In genomic region chr10:92239600-92240288, GRCh38 we compare ENCODE assay signal across 8 cellular contexts. TPM values are rescaled to one million over a fixed set of nuclear protein-coding genes. Genes with fewer than 3 reads are reported as not detected.
DNase-seq lines count a peak whose midpoint lies in the region; ATAC-seq and TF ChIP-seq lines count a peak whose summit lies in the region.

No MANE protein-coding gene starts in this region.

- peak overlapping the region; percentile 79 to 92 (median 83) for H3K27ac ChIP-seq in right lobe of liver

- no peak for TF ChIP-seq CTCF in right lobe of liver (IDR thresholded peaks at IDR 0.05)

- TF ChIP-seq POLR2A in right lobe of liver (IDR thresholded peaks at IDR 0.05) = no peak

- intact Hi-C loops in activated CD4-positive, alpha-beta T cell treated with anti-CD3 and anti-CD28 coated beads for 36 hours (cut with DNase I, micrococcal nuclease) = loop anchor here (2.0 kb wide), 2 partner anchors 27 to 51 kb away; partner anchors contain the start of genes CPEB3 (in 2 of the 2) and MARCHF5 (in 2 of the 2)
- intact Hi-C loops in dendritic cell treated with granulocyte-macrophage colony-stimulating factor and Interleukin-4, amounts not matched to agents 40 ng/mL and 50 ng/mL, for 4 days (cut with micrococcal nuclease) = loop anchor here (2.0 kb wide), 1 partner anchor 29 kb away; no protein-coding TSS in a partner anchor
- intact Hi-C loops in right lobe of liver (cut with DNase I) = loop anchor here in 1 of 2 donors (5.0 kb wide), 1 partner anchor 137 kb away; no protein-coding TSS in a partner anchor

- peaks cover 29% of the 10 kb centered on the region for H3K4me1 Mint-ChIP-seq in activated CD4-positive, alpha-beta T cell treated with anti-CD3 and anti-CD28 coated beads for 36 hours
- H3K4me1 Mint-ChIP-seq in dendritic cell treated with granulocyte-macrophage colony-stimulating factor and Interleukin-4, amounts not matched to agents 40 ng/mL and 50 ng/mL, for 4 days (ENCODE audit: low read depth) = peaks cover 51% of the 10 kb centered on the region

- no peaks in the 10 kb centered on the region for H3K9me3 Mint-ChIP-seq in activated CD4-positive, alpha-beta T cell treated with anti-CD3 and anti-CD28 coated beads for 36 hours (ENCODE audit: low read depth)
- H3K9me3 Mint-ChIP-seq in dendritic cell treated with granulocyte-macrophage colony-stimulating factor and Interleukin-4, amounts not matched to agents 40 ng/mL and 50 ng/mL, for 4 days = no peaks in the 10 kb centered on the region

- CTCF ChIA-PET in activated CD4-positive, alpha-beta T cell treated with anti-CD3 and anti-CD28 coated beads for 36 hours (lab: Charles Lee) = no interaction called here

- ATAC-seq in activated CD4-positive, alpha-beta T cell treated with anti-CD3 and anti-CD28 coated beads for 36 hours = peak; percentile 62
- ATAC-seq in right lobe of liver = peak; percentile 41 to 67 (median 58)
- ATAC-seq in GM18517 (IDR thresholded peaks at IDR 0.05; ENCODE audit: unreplicated experiment) = no peak

- peaks cover 14% of the 10 kb centered on the region for H3K27me3 Mint-ChIP-seq in activated CD4-positive, alpha-beta T cell treated with anti-CD3 and anti-CD28 coated beads for 36 hours
- no peaks in the 10 kb centered on the region for H3K27me3 Mint-ChIP-seq in dendritic cell treated with granulocyte-macrophage colony-stimulating factor and Interleukin-4, amounts not matched to agents 40 ng/mL and 50 ng/mL, for 4 days

- H3K36me3 Mint-ChIP-seq in activated CD4-positive, alpha-beta T cell treated with anti-CD3 and anti-CD28 coated beads for 36 hours (ENCODE audit: low read depth) = peaks cover 10% of the 10 kb centered on the region
- peaks cover 38% of the 10 kb centered on the region for H3K36me3 Mint-ChIP-seq in dendritic cell treated with granulocyte-macrophage colony-stimulating factor and Interleukin-4, amounts not matched to agents 40 ng/mL and 50 ng/mL, for 4 days (ENCODE audit: low read depth)

- no peaks in the 10 kb centered on the region for H3K36me3 ChIP-seq in right lobe of liver

- H3K27me3 ChIP-seq in right lobe of liver = no peaks in the 10 kb centered on the region

- H3K27ac Mint-ChIP-seq in activated CD4-positive, alpha-beta T cell treated with anti-CD3 and anti-CD28 coated beads for 36 hours = peak overlapping the region; percentile 24
- H3K27ac Mint-ChIP-seq in dendritic cell treated with granulocyte-macrophage colony-stimulating factor and Interleukin-4, amounts not matched to agents 40 ng/mL and 50 ng/mL, for 4 days = peak overlapping the region; percentile 97

- POLR2A ChIA-PET in activated CD4-positive, alpha-beta T cell treated with anti-CD3 and anti-CD28 coated beads for 36 hours (lab: Charles Lee) = no interaction called here

- H3K4me1 ChIP-seq in right lobe of liver = peaks cover 0 to 25% (median 4%) of the 10 kb centered on the region in 4 donors

- peak overlapping the region; percentile 72 for H3K4me3 Mint-ChIP-seq in activated CD4-positive, alpha-beta T cell treated with anti-CD3 and anti-CD28 coated beads for 36 hours
- peak overlapping the region; percentile 91 for H3K4me3 Mint-ChIP-seq in dendritic cell treated with granulocyte-macrophage colony-stimulating factor and Interleukin-4, amounts not matched to agents 40 ng/mL and 50 ng/mL, for 4 days

- H3K4me3 ChIP-seq in right lobe of liver = peak overlapping the region; percentile 55 to 68 (median 61)

- DNase-seq in NCI-H82 (lab: John Stamatoyannopoulos, UW) = peak; percentile 10
- DNase-seq in NCI-H82 treated with DMSO at 0.1 percent for 48 hours (lab: John Stamatoyannopoulos, UW; ENCODE audit: unreplicated experiment) = no peak
- peak; percentile 39 for DNase-seq in HT-29 (ENCODE audit: low spot score)
- DNase-seq in activated CD4-positive, alpha-beta T cell treated with anti-CD3 and anti-CD28 coated beads for 36 hours = peak; percentile 64
- peak; percentile 67 to 68 (median 67) for DNase-seq in right lobe of liver
- peak; percentile 43 for DNase-seq in stimulated activated CD4-positive, alpha-beta T cell treated with anti-CD3 and anti-CD28 coated beads, Interleukin-4, amount 100 ng/mL, for 24 hours

- 0% methylated on average over 5 of the region's 69 CpGs for WGBS in right lobe of liver (ENCODE audit: insufficient coverage, low coverage, low lambda C conversion rate, missing lambda C conversion rate)

- H3K9me3 ChIP-seq in right lobe of liver = no peaks in the 10 kb centered on the region

RNA-seq across cellular contexts. Expression of gene CPEB3, which starts 51.1 kb away (rescaled TPM):
- total RNA-seq in HT-29 (2014; rRNA removed; shearing (Covaris generic)) = 0.65 and 0.74 TPM in 2 replicates
- 1 to 10 TPM; 1.4 to 1.8 TPM for total RNA-seq in activated CD4-positive, alpha-beta T cell treated with anti-CD3 and anti-CD28 coated beads for 36 hours
- total RNA-seq in right lobe of liver = 10 to 100 TPM in 3 of 6 experiments, 1 to 10 TPM in 3; 5.7 to 46.5 (median 8.7) TPM

RNA-seq across cellular contexts. Expression of gene MARCHF5, which starts 51.2 kb away (rescaled TPM):
- total RNA-seq in HT-29 (2014; rRNA removed; shearing (Covaris generic)) = 1.9 and 2.7 TPM in 2 replicates
- 10 to 100 TPM; 11.7 to 25.9 TPM for total RNA-seq in activated CD4-positive, alpha-beta T cell treated with anti-CD3 and anti-CD28 coated beads for 36 hours
- 10 to 100 TPM; 14.6 to 26.5 (median 23.8) TPM for total RNA-seq in right lobe of liver
